In the genomic region with DNA sequence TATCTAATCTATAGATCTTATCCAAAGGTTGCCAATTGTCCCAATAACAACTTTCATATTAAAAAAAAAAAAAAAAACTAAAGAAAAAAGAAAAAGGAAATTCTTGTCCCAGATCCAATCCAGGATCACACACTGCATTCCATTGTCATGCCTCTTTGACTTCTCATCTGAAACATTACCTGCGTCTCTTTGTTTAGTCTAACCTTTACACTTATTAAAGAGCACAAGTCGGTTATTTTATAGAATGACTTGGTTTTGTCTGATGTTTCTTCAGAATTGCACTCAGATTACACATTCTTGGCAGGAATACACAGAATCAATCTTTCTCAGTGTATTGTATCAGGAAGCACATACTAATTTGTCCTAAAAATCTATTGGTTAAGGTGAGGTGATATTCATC, we compare ENCODE assay signal across 24 cellular contexts.
"Had no signal": no experiment of that assay in that cellular context is flagged by ENCODE, and none has a peak within 500 bp of the region (broad histone marks: within the 10 kb centered on the region; RNA-seq: fewer than 3 reads in every experiment).

No MANE protein-coding gene starts in this region.

- H3K4me1 ChIP-seq: ascending aorta, esophagus squamous epithelium, gastroesophageal sphincter had no signal

- H3K27ac ChIP-seq: ascending aorta, coronary artery, dorsolateral prefrontal cortex, esophagus squamous epithelium, gastroesophageal sphincter had no signal

- DNase-seq: activated CD4-positive, alpha-beta memory T cell treated with anti-CD3 and anti-CD28 coated beads for 36 hours; activated CD4-positive, alpha-beta T cell treated with anti-CD3 and anti-CD28 coated beads for 36 hours; activated CD4-positive, alpha-beta T cell treated with anti-CD3 and anti-CD28 coated beads, Interleukin-2, amount 10 ng/mL, durations not matched to agents 24 days and 14 days; activated CD4-positive, CD25-positive, alpha-beta regulatory T cell; activated CD4-positive, CD25-positive, alpha-beta regulatory T cell treated with anti-CD3 and anti-CD28 coated beads, Interleukin-2, amount 50 U/mL, for 72 hours; activated CD8-positive, alpha-beta memory T cell treated with anti-CD3 and anti-CD28 coated beads, Interleukin-2, amount 10 ng/mL, durations not matched to agents 7 days and 5 days; activated CD8-positive, alpha-beta memory T cell treated with anti-CD3 and anti-CD28 coated beads, Interleukin-2, amount 50 U/mL, for 48 hours; activated CD8-positive, alpha-beta T cell treated with anti-CD3 and anti-CD28 coated beads, Interleukin-2, amount 10 ng/mL, durations not matched to agents 7 days and 5 days; activated gamma-delta T cell; activated naive CD4-positive, alpha-beta T cell; activated naive CD4-positive, alpha-beta T cell treated with anti-CD3 and anti-CD28 coated beads, Interleukin-2, amount 10 ng/mL, durations not matched to agents 7 days and 5 days; activated naive CD8-positive, alpha-beta T cell treated with anti-CD3 and anti-CD28 coated beads, Interleukin-2, amount 10 ng/mL, durations not matched to agents 7 days and 5 days; activated T-cell treated with anti-CD3 and anti-CD28 coated beads for 4 hours; activated T-cell treated with anti-CD3 and anti-CD28 coated beads, Interleukin-2, amount 50 U/mL, for 24 hours; activated T-cell treated with anti-CD3 and anti-CD28 coated beads, Interleukin-2, amount 50 U/mL, for 72 hours; dorsolateral prefrontal cortex; effector memory CD4-positive, alpha-beta T cell; esophagus squamous epithelium; foreskin melanocyte; T-helper 2 cell had no signal

- H3K9me3 ChIP-seq: ascending aorta, esophagus squamous epithelium, gastroesophageal sphincter had no signal

- ATAC-seq: activated CD4-positive, alpha-beta T cell treated with anti-CD3 and anti-CD28 coated beads for 36 hours; activated CD8-positive, alpha-beta memory T cell treated with anti-CD3 and anti-CD28 coated beads, Interleukin-2, amount 10 ng/mL, durations not matched to agents 7 days and 5 days; activated CD8-positive, alpha-beta T cell treated with anti-CD3 and anti-CD28 coated beads, Interleukin-2, amount 10 ng/mL, durations not matched to agents 7 days and 5 days; activated naive CD4-positive, alpha-beta T cell treated with anti-CD3 and anti-CD28 coated beads, Interleukin-2, amount 50 U/mL, for 72 hours; activated T-cell treated with anti-CD3 and anti-CD28 coated beads, Interleukin-2, amount 50 U/mL, for 72 hours; gastroesophageal sphincter had no signal

- H3K36me3 ChIP-seq: ascending aorta, esophagus squamous epithelium, gastroesophageal sphincter had no signal

- H3K27me3 ChIP-seq: ascending aorta, esophagus squamous epithelium, gastroesophageal sphincter had no signal

- H3K4me3 ChIP-seq: ascending aorta, coronary artery, dorsolateral prefrontal cortex, esophagus squamous epithelium, gastroesophageal sphincter had no signal
